40 cellular contexts compared by ENCODE assay signal in the genomic region with DNA sequence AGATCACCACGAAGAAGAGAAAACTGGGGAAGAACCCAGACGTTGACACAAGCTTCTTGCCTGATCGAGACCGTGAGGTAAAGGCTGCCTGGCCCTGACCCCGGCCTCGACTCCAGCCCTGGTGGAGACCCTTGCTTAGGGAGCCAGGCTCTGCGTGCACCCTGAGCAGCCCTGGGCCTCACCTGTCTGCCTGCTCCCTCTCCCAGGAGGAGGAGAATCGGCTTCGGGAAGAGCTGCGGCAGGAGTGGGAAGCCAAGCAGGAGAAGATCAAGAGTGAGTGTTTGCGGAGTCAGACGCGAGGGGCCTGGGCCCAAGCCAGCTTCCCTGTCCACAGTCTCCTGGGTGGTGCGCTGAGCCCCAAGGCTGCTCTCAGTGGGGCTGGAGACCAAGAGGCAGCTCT.
"Had no signal": no experiment of that assay in that cellular context is flagged by ENCODE, and none has a peak within 500 bp of the region (broad histone marks: within the 10 kb centered on the region; RNA-seq: fewer than 3 reads in every experiment).

No MANE protein-coding gene starts in this region.

- H3K36me3 Mint-ChIP-seq: activated naive CD4-positive, alpha-beta T cell treated with anti-CD3 and anti-CD28 coated beads, Interleukin-2, amount 50 U/mL, for 24 hours; activated naive CD8-positive, alpha-beta T cell; activated naive CD8-positive, alpha-beta T cell treated with anti-CD3 and anti-CD28 coated beads for 36 hours had no signal

- H3K4me1 Mint-ChIP-seq: activated naive CD8-positive, alpha-beta T cell treated with anti-CD3 and anti-CD28 coated beads for 36 hours; activated naive CD8-positive, alpha-beta T cell treated with anti-CD3 and anti-CD28 coated beads, Interleukin-2, amount 10 ng/mL, durations not matched to agents 7 days and 5 days; activated T-helper 17 cell treated with anti-CD3 and anti-CD28 coated beads, Interleukin-2, amount 50 U/mL, for 72 hours had no signal

- H3K4me3 ChIP-seq: adrenal gland, ascending aorta, body of pancreas, breast epithelium, cardiac muscle cell had no signal

- FAIRE-seq: astrocyte, bronchial epithelial cell had no signal

- H3K4me1 ChIP-seq: breast epithelium had no signal

- H3K4me3 Mint-ChIP-seq: activated naive CD4-positive, alpha-beta T cell treated with anti-CD3 and anti-CD28 coated beads for 36 hours; activated naive CD4-positive, alpha-beta T cell treated with anti-CD3 and anti-CD28 coated beads, Interleukin-2, amount 10 ng/mL, durations not matched to agents 7 days and 5 days; activated naive CD4-positive, alpha-beta T cell treated with anti-CD3 and anti-CD28 coated beads, Interleukin-2, amount 50 U/mL, for 24 hours; activated naive CD8-positive, alpha-beta T cell; activated naive CD8-positive, alpha-beta T cell treated with anti-CD3 and anti-CD28 coated beads for 36 hours; activated naive CD8-positive, alpha-beta T cell treated with anti-CD3 and anti-CD28 coated beads, Interleukin-2, amount 10 ng/mL, durations not matched to agents 7 days and 5 days; activated naive CD8-positive, alpha-beta T cell treated with anti-CD3 and anti-CD28 coated beads, Interleukin-2, amount 50 U/mL, for 24 hours; activated T-cell treated with anti-CD3 and anti-CD28 coated beads, Interleukin-2, amount 50 U/mL, for 24 hours; activated T-cell treated with anti-CD3 and anti-CD28 coated beads, Interleukin-2, amount 50 U/mL, for 4 hours; activated T-cell treated with anti-CD3 and anti-CD28 coated beads, Interleukin-2, amount 50 U/mL, for 72 hours; activated T-helper 1 cell treated with anti-CD3 and anti-CD28 coated beads, Interleukin-12 subunit alpha, Interleukin-12 subunit beta, Interleukin-2, Interleukin-4 antibody, amounts not matched to agents 30 ng/mL and 10 ng/mL and 1 ng/mL, durations not matched to agents 14 hours and 24 hours and 36 hours; activated T-helper 17 cell treated with anti-CD3 and anti-CD28 coated beads, Interleukin-2, amount 50 U/mL, for 72 hours; brain; central memory CD8-positive, alpha-beta T cell had no signal

- H3K27me3 Mint-ChIP-seq: activated naive CD4-positive, alpha-beta T cell treated with anti-CD3 and anti-CD28 coated beads, Interleukin-2, amount 10 ng/mL, durations not matched to agents 7 days and 5 days; activated naive CD4-positive, alpha-beta T cell treated with anti-CD3 and anti-CD28 coated beads, Interleukin-2, amount 50 U/mL, for 24 hours; activated naive CD8-positive, alpha-beta T cell; activated naive CD8-positive, alpha-beta T cell treated with anti-CD3 and anti-CD28 coated beads for 36 hours; activated naive CD8-positive, alpha-beta T cell treated with anti-CD3 and anti-CD28 coated beads, Interleukin-2, amount 10 ng/mL, durations not matched to agents 7 days and 5 days; activated naive CD8-positive, alpha-beta T cell treated with anti-CD3 and anti-CD28 coated beads, Interleukin-2, amount 50 U/mL, for 24 hours; activated T-helper 17 cell treated with anti-CD3 and anti-CD28 coated beads, Interleukin-2, amount 50 U/mL, for 72 hours; brain; central memory CD8-positive, alpha-beta T cell had no signal

- H3K27ac ChIP-seq: adrenal gland, ascending aorta, body of pancreas, brain microvascular endothelial cell, breast epithelium, cardiac muscle cell had no signal

- H3K9me3 Mint-ChIP-seq: activated naive CD4-positive, alpha-beta T cell treated with anti-CD3 and anti-CD28 coated beads for 36 hours; activated naive CD4-positive, alpha-beta T cell treated with anti-CD3 and anti-CD28 coated beads, Interleukin-2, amount 10 ng/mL, durations not matched to agents 7 days and 5 days; activated naive CD4-positive, alpha-beta T cell treated with anti-CD3 and anti-CD28 coated beads, Interleukin-2, amount 50 U/mL, for 24 hours; activated naive CD4-positive, alpha-beta T cell treated with anti-CD3 and anti-CD28 coated beads, Interleukin-2, amount 50 U/mL, for 72 hours; activated naive CD8-positive, alpha-beta T cell treated with anti-CD3 and anti-CD28 coated beads for 36 hours; activated naive CD8-positive, alpha-beta T cell treated with anti-CD3 and anti-CD28 coated beads, Interleukin-2, amount 10 ng/mL, durations not matched to agents 7 days and 5 days; activated naive CD8-positive, alpha-beta T cell treated with anti-CD3 and anti-CD28 coated beads, Interleukin-2, amount 50 U/mL, for 24 hours; activated T-cell treated with anti-CD3 and anti-CD28 coated beads, Interleukin-2, amount 50 U/mL, for 24 hours; activated T-cell treated with anti-CD3 and anti-CD28 coated beads, Interleukin-2, amount 50 U/mL, for 4 hours; activated T-cell treated with anti-CD3 and anti-CD28 coated beads, Interleukin-2, amount 50 U/mL, for 72 hours; activated T-helper 1 cell treated with anti-CD3 and anti-CD28 coated beads, Interleukin-12 subunit alpha, Interleukin-12 subunit beta, Interleukin-2, Interleukin-4 antibody, amounts not matched to agents 30 ng/mL and 10 ng/mL and 1 ng/mL, durations not matched to agents 14 hours and 24 hours and 36 hours; activated T-helper 17 cell treated with anti-CD3 and anti-CD28 coated beads, Interleukin-2, amount 50 U/mL, for 72 hours; activated T-helper 2 cell treated with anti-CD3 and anti-CD28 coated beads, Interferon-gamma antibody, Interleukin-2, Interleukin-4, amounts not matched to agents 10 μg/mL and 5 μg/mL and 100 μg/mL, durations not matched to agents 14 hours and 24 hours and 36 hours; central memory CD8-positive, alpha-beta T cell had no signal

- H3K9me3 ChIP-seq: adrenal gland, ascending aorta, body of pancreas, breast epithelium had no signal

- H3K36me3 ChIP-seq: breast epithelium, cardiac muscle cell had no signal

- H3K27ac Mint-ChIP-seq: activated naive CD4-positive, alpha-beta T cell treated with anti-CD3 and anti-CD28 coated beads for 36 hours; activated naive CD4-positive, alpha-beta T cell treated with anti-CD3 and anti-CD28 coated beads, Interleukin-2, amount 50 U/mL, for 24 hours; activated naive CD4-positive, alpha-beta T cell treated with anti-CD3 and anti-CD28 coated beads, Interleukin-2, amount 50 U/mL, for 72 hours; activated naive CD8-positive, alpha-beta T cell; activated naive CD8-positive, alpha-beta T cell treated with anti-CD3 and anti-CD28 coated beads for 36 hours; activated naive CD8-positive, alpha-beta T cell treated with anti-CD3 and anti-CD28 coated beads, Interleukin-2, amount 10 ng/mL, durations not matched to agents 7 days and 5 days; activated naive CD8-positive, alpha-beta T cell treated with anti-CD3 and anti-CD28 coated beads, Interleukin-2, amount 50 U/mL, for 24 hours; activated T-cell treated with anti-CD3 and anti-CD28 coated beads, Interleukin-2, amount 50 U/mL, for 24 hours; activated T-cell treated with anti-CD3 and anti-CD28 coated beads, Interleukin-2, amount 50 U/mL, for 72 hours; activated T-helper 1 cell treated with anti-CD3 and anti-CD28 coated beads, Interleukin-12 subunit alpha, Interleukin-12 subunit beta, Interleukin-2, Interleukin-4 antibody, amounts not matched to agents 30 ng/mL and 10 ng/mL and 1 ng/mL, durations not matched to agents 14 hours and 24 hours and 36 hours; activated T-helper 17 cell treated with anti-CD3 and anti-CD28 coated beads, Interleukin-2, amount 50 U/mL, for 72 hours; activated T-helper 2 cell treated with anti-CD3 and anti-CD28 coated beads, Interferon-gamma antibody, Interleukin-2, Interleukin-4, amounts not matched to agents 10 μg/mL and 5 μg/mL and 100 μg/mL, durations not matched to agents 14 hours and 24 hours and 36 hours; brain had no signal

- DNase-seq: activated effector memory CD4-positive, alpha-beta T cell treated with anti-CD3 and anti-CD28 coated beads, Interleukin-2, amount 50 U/mL, for 16 hours; activated effector memory CD4-positive, alpha-beta T cell treated with Interleukin-2 at 50 U/mL for 16 hours; activated gamma-delta T cell; activated gamma-delta T cell treated with Interleukin-2 at 50 U/mL for 16 hours; activated naive CD4-positive, alpha-beta T cell treated with anti-CD3 and anti-CD28 coated beads for 36 hours; activated naive CD4-positive, alpha-beta T cell treated with anti-CD3 and anti-CD28 coated beads, Interleukin-2, amount 10 ng/mL, durations not matched to agents 7 days and 5 days; activated naive CD4-positive, alpha-beta T cell treated with anti-CD3 and anti-CD28 coated beads, Interleukin-2, amount 50 U/mL, for 16 hours; activated naive CD4-positive, alpha-beta T cell treated with Interleukin-2 at 50 U/mL for 16 hours; activated naive CD8-positive, alpha-beta T cell treated with anti-CD3 and anti-CD28 coated beads for 36 hours; activated naive CD8-positive, alpha-beta T cell treated with anti-CD3 and anti-CD28 coated beads, Interleukin-2, amount 10 ng/mL, durations not matched to agents 7 days and 5 days; activated naive CD8-positive, alpha-beta T cell treated with anti-CD3 and anti-CD28 coated beads, Interleukin-2, amount 50 U/mL, for 24 hours; activated T-cell treated with anti-CD3 and anti-CD28 coated beads for 4 hours; activated T-cell treated with anti-CD3 and anti-CD28 coated beads, Interleukin-2, amount 50 U/mL, for 1 hour; activated T-cell treated with anti-CD3 and anti-CD28 coated beads, Interleukin-2, amount 50 U/mL, for 24 hours; activated T-cell treated with anti-CD3 and anti-CD28 coated beads, Interleukin-2, amount 50 U/mL, for 4 hours; activated T-cell treated with anti-CD3 and anti-CD28 coated beads, Interleukin-2, amount 50 U/mL, for 48 hours; activated T-cell treated with anti-CD3 and anti-CD28 coated beads, Interleukin-2, amount 50 U/mL, for 72 hours; adrenal gland; amniotic stem cell; amygdala; anterior cingulate cortex; aorta; body of pancreas; brain microvascular endothelial cell; caudate nucleus; central memory CD4-positive, alpha-beta T cell; cerebellar nuclear complex had no signal
